In genomic region chr9:81588148-81588874, GRCh38 we compare ENCODE assay signal across 10 cellular contexts.
DNase-seq lines count a peak whose midpoint lies in the region; ATAC-seq, FAIRE-seq and TF ChIP-seq lines count a peak whose summit lies in the region.
"Had no signal": no experiment of that assay in that cellular context is flagged by ENCODE, and none has a peak within 500 bp of the region (broad histone marks: within the 10 kb centered on the region; RNA-seq: fewer than 3 reads in every experiment).

No MANE protein-coding gene starts in this region.

- H3K36me3 Mint-ChIP-seq in naive thymus-derived CD4-positive, alpha-beta T cell = no peaks in the 10 kb centered on the region

- H3K27me3 Mint-ChIP-seq in naive thymus-derived CD4-positive, alpha-beta T cell = peaks cover 0 to 5% (median 0%) of the 10 kb centered on the region in 5 donors

- no peak overlapping the region for H2BK15ac ChIP-seq in IMR-90 (ENCODE audit: low read depth, low read length)

- H3K18ac ChIP-seq in IMR-90 (ENCODE audit: low read depth, low read length) = peak overlapping the region; percentile 34

- CTCF ChIA-PET in IMR-90 (lab: Yijun Ruan, JAX) = interaction anchor here (0.7 kb wide), 1 partner anchor 866 kb away, joined by 4 read pairs; no protein-coding TSS in a partner anchor
- CTCF ChIA-PET in naive thymus-derived CD4-positive, alpha-beta T cell (lab: Charles Lee) = no interaction called here

- H3K4me2 ChIP-seq in IMR-90 (ENCODE audit: low read depth, low read length) = peak overlapping the region; percentile 13; the same call in 1 of the 2 replicates

- WGBS in IMR-90 (ENCODE audit: extremely low coverage in 2 of 2, insufficient read length in 1 of 2), 2 experiments = 74% methylated on average over 7 of the region's 15 CpGs; no CpG with 5 or more reads in 1 of the 2 experiments
- 43 to 57% (median 51%) methylated on average over 15 of the region's 15 CpGs for WGBS in adrenal gland, 4 donors
- WGBS in right cardiac atrium = 85% methylated on average over 15 of the region's 15 CpGs

- H3K4me3 ChIP-seq in IMR-90 (ENCODE audit: insufficient read depth, low read depth, low read length) (no peak overlapping the region), adrenal gland (no peak overlapping the region), right cardiac atrium (ENCODE audit: low read length) (no peak overlapping the region), skeletal muscle cell (ENCODE audit: low read depth, low read length) (no peak overlapping the region)
- H3K4me3 ChIP-seq in naive thymus-derived CD4-positive, alpha-beta T cell (ENCODE audit: low read length) = no peak overlapping the region

- TF ChIP-seq POLR2A in IMR-90 (IDR thresholded peaks at IDR 0.05; ENCODE audit: low read depth, low read length) (no peak), adrenal gland (IDR thresholded peaks at IDR 0.05) (peak in 1 of 2 donors; percentile 67), GM12892 (IDR thresholded peaks at IDR 0.05; ENCODE audit: low read depth, low read length) (no peak)

- no peaks in the 10 kb centered on the region for H4K20me1 ChIP-seq in IMR-90 (ENCODE audit: insufficient read depth, low read length)

- H3K4me1 Mint-ChIP-seq in naive thymus-derived CD4-positive, alpha-beta T cell = no peaks in the 10 kb centered on the region

- H3K9ac ChIP-seq in IMR-90 (ENCODE audit: low read depth, low read length) = no peak overlapping the region

- H2AK5ac ChIP-seq in IMR-90 (ENCODE audit: low read depth, low read length) = peak overlapping the region; percentile 31; the same call in 1 of the 2 replicates

- TF ChIP-seq CTCF in IMR-90 (conservative IDR thresholded peaks at IDR 0.05; ENCODE audit: low read depth, low read length) (no peak), adrenal gland (IDR thresholded peaks at IDR 0.05) (no peak)

- POLR2A ChIA-PET in IMR-90 (lab: Charles Lee; ENCODE audit: unreplicated experiment) = no interaction called here
- POLR2A ChIA-PET in naive thymus-derived CD4-positive, alpha-beta T cell (lab: Charles Lee) = no interaction called here

- peak overlapping the region; percentile 25; the same call in 1 of the 2 replicates for H4K91ac ChIP-seq in IMR-90 (ENCODE audit: insufficient read depth, low read depth, low read length)

- in situ Hi-C loops in IMR-90 (cut with MboI; ENCODE audit: low sequenced_read_pairs) = no loop called here

- intact Hi-C loops in IMR-90 (cut with micrococcal nuclease) = no loop called here
- intact Hi-C loops in adrenal gland (cut with DNase I) = no loop called here
- intact Hi-C loops in right cardiac atrium (cut with DNase I) = no loop called here
- intact Hi-C loops in naive thymus-derived CD4-positive, alpha-beta T cell (cut with micrococcal nuclease) = no loop called here

- H3K27ac ChIP-seq in IMR-90 (ENCODE audit: insufficient read depth, low read length) (peak overlapping the region; percentile 46; the same call in 1 of the 2 replicates), adrenal gland (peak overlapping the region; percentile 66 to 86 (median 79)), right cardiac atrium (ENCODE audit: low read length) (no peak overlapping the region)
- H3K27ac ChIP-seq in naive thymus-derived CD4-positive, alpha-beta T cell (ENCODE audit: low read depth, low read length) = no peak overlapping the region

- no peak overlapping the region for H3K4me3 Mint-ChIP-seq in naive thymus-derived CD4-positive, alpha-beta T cell
- H3K4me3 Mint-ChIP-seq: activated CD8-positive, alpha-beta T cell treated with anti-CD3 and anti-CD28 coated beads, Interleukin-2, amount 10 ng/mL, durations not matched to agents 7 days and 5 days had no signal

- H3K27me3 ChIP-seq in IMR-90 (ENCODE audit: control insufficient read depth, insufficient read depth, low read length) = no peaks in the 10 kb centered on the region
- H3K27me3 ChIP-seq in adrenal gland = no peaks in the 10 kb centered on the region
- no peaks in the 10 kb centered on the region for H3K27me3 ChIP-seq in right cardiac atrium (ENCODE audit: control insufficient read depth, insufficient read depth)
- no peaks in the 10 kb centered on the region for H3K27me3 ChIP-seq in naive thymus-derived CD4-positive, alpha-beta T cell (ENCODE audit: control insufficient read depth in 2 of 2, insufficient read depth in 2 of 2, low read length in 2 of 2)

- H2BK5ac ChIP-seq in IMR-90 (ENCODE audit: low read depth, low read length, poor library complexity, severe bottlenecking) = no peak overlapping the region

- 0 out of 4 replicates have a peak overlapping the region, but pooled peaks of 1 of the 2 experiments have one; percentile 16 for H4K8ac ChIP-seq in IMR-90 (ENCODE audit: low read depth in 2 of 2, low read length in 2 of 2)

- H3K36me3 ChIP-seq in IMR-90 (ENCODE audit: control insufficient read depth, insufficient read depth, low read length) = peaks cover 61% of the 10 kb centered on the region
- peaks cover 0 to 13% of the 10 kb centered on the region in 2 donors for H3K36me3 ChIP-seq in adrenal gland (replicated peaks in 1 of 2)
- H3K36me3 ChIP-seq in naive thymus-derived CD4-positive, alpha-beta T cell (ENCODE audit: control insufficient read depth in 2 of 3, insufficient read depth in 3 of 3, low read length in 3 of 3) = no peaks in the 10 kb centered on the region

- no peak overlapping the region for H3K27ac Mint-ChIP-seq in naive thymus-derived CD4-positive, alpha-beta T cell
- H3K27ac Mint-ChIP-seq: activated CD8-positive, alpha-beta T cell treated with anti-CD3 and anti-CD28 coated beads, Interleukin-2, amount 10 ng/mL, durations not matched to agents 7 days and 5 days had no signal

- H4K5ac ChIP-seq in IMR-90 (ENCODE audit: low read depth, low read length) = peak overlapping the region; percentile 80

- DNase-seq in IMR-90 (peak; percentile 74), adrenal gland (peak; percentile 64 to 88 (median 82)), right cardiac atrium (peak in 2 of 3 donors; percentile 44 to 60), skeletal muscle cell (ENCODE audit: low read depth) (peak; percentile 65), T-helper 2 cell (no peak), GM12892 (ENCODE audit: insufficient read length) (no peak)
- no peak for DNase-seq in naive thymus-derived CD4-positive, alpha-beta T cell
- DNase-seq: activated CD8-positive, alpha-beta T cell treated with anti-CD3 and anti-CD28 coated beads, Interleukin-2, amount 10 ng/mL, durations not matched to agents 7 days and 5 days; NCI-H2171 treated with DMSO at 0.1 percent for 48 hours had no signal

- BruUV-seq in IMR-90 (replicated peaks; lab: Mats Ljungman, UMichigan) = no TSS peak

- no peak overlapping the region for H3K23ac ChIP-seq in IMR-90 (ENCODE audit: low read depth, low read length)

- peak overlapping the region; percentile 16; the same call in 1 of the 2 replicates for H2BK20ac ChIP-seq in IMR-90 (ENCODE audit: low read depth, low read length)

- peaks cover 11% of the 10 kb centered on the region for H3K9me1 ChIP-seq in IMR-90 (ENCODE audit: insufficient read depth, low read length)

- H3K79me1 ChIP-seq in IMR-90 (ENCODE audit: low read depth in 1 of 2, low read length in 2 of 2) = 0 out of 4 replicates have a peak, but pooled peaks cover 0 to 2% of the 10 kb centered on the region in 2 experiments

- H3K9me3 ChIP-seq in IMR-90 (ENCODE audit: control insufficient read depth, insufficient read depth, low read length) (no peaks in the 10 kb centered on the region), adrenal gland (replicated peaks in 1 of 3) (no peaks in the 10 kb centered on the region), right cardiac atrium (ENCODE audit: control insufficient read depth, low read length) (no peaks in the 10 kb centered on the region)
- H3K9me3 ChIP-seq in naive thymus-derived CD4-positive, alpha-beta T cell (ENCODE audit: control insufficient read depth in 2 of 3, low read length in 3 of 3) = no peaks in the 10 kb centered on the region

- H2AFZ ChIP-seq in IMR-90 (replicated peaks; ENCODE audit: low read length, poor library complexity) = no peak overlapping the region

- peaks cover 11% of the 10 kb centered on the region for H3K4me1 ChIP-seq in IMR-90 (ENCODE audit: control insufficient read depth, insufficient read depth, low read length)
- H3K4me1 ChIP-seq in adrenal gland (replicated peaks in 1 of 2) = peaks cover 18 to 22% of the 10 kb centered on the region in 2 donors
- H3K4me1 ChIP-seq in right cardiac atrium (ENCODE audit: control insufficient read depth, insufficient read depth, low read length) = no peaks in the 10 kb centered on the region
- no peaks in the 10 kb centered on the region for H3K4me1 ChIP-seq in naive thymus-derived CD4-positive, alpha-beta T cell (ENCODE audit: control insufficient read depth in 2 of 2, insufficient read depth in 2 of 2, low read length in 2 of 2)

- ATAC-seq in IMR-90 (ENCODE audit: low read depth) (peak; percentile 92), right cardiac atrium (peak; percentile 81 to 95), HG03108 (IDR thresholded peaks at IDR 0.05; ENCODE audit: unreplicated experiment) (no peak)
- ATAC-seq in naive thymus-derived CD4-positive, alpha-beta T cell = no peak
- ATAC-seq: activated CD8-positive, alpha-beta T cell treated with anti-CD3 and anti-CD28 coated beads, Interleukin-2, amount 10 ng/mL, durations not matched to agents 7 days and 5 days had no signal

- H3K9me3 Mint-ChIP-seq in naive thymus-derived CD4-positive, alpha-beta T cell = peaks cover 0 to 3% (median 0%) of the 10 kb centered on the region in 11 donors

- dilution Hi-C loops in IMR-90 (cut with HindIII; ENCODE audit: low sequenced_read_pairs, unreplicated experiment) = no loop called here

- TF ChIP-seq RAD21 in IMR-90 (IDR thresholded peaks at IDR 0.05; ENCODE audit: low read length) = no peak

- H2BK120ac ChIP-seq in IMR-90 (ENCODE audit: low read depth, low read length) = no peak overlapping the region; the same call in 1 of the 2 replicates

- H3K56ac ChIP-seq in IMR-90 (ENCODE audit: extremely low read depth, insufficient read depth, low read length) = no peak overlapping the region

- H3K4ac ChIP-seq in IMR-90 (ENCODE audit: low read depth, low read length) = peak overlapping the region; percentile 44

- no peak overlapping the region for H2AK9ac ChIP-seq in IMR-90 (replicated peaks; ENCODE audit: low read depth, low read length, poor library complexity)

- 0 out of 2 replicates have a peak overlapping the region, but pooled peaks have one; percentile 11 for H3K14ac ChIP-seq in IMR-90 (replicated peaks; ENCODE audit: low read depth, low read length)

- no peak for FAIRE-seq in GM12892 (lab: Jason Lieb, UNC)

TF ChIP-seq in IMR-90, 13 proteins besides CTCF, POLR2A, EP300 and RAD21:
- no peak for TF ChIP-seq RFX5 (IDR thresholded peaks at IDR 0.05; ENCODE audit: low read depth, low read length)
- peak; percentile 69 for TF ChIP-seq CEBPB (IDR thresholded peaks at IDR 0.05; ENCODE audit: low read depth, low read length)

Comparison
In these comparisons a context has a peak if more than half of its experiments do, and no peak if none do; other contexts are left out.
1. ATAC-seq: peak in IMR-90 (single experiment) and right cardiac atrium (2 of 2); none in HG03108 (single experiment) and naive thymus-derived CD4-positive, alpha-beta T cell (single experiment).
2. DNase-seq: peak in IMR-90 (single experiment), adrenal gland (7 of 7), right cardiac atrium (2 of 3) and skeletal muscle cell (single experiment); none in T-helper 2 cell (0 of 5), GM12892 (single experiment) and naive thymus-derived CD4-positive, alpha-beta T cell (0 of 9).
3. H3K27ac ChIP-seq: peak in IMR-90 (single experiment) and adrenal gland (5 of 5); none in right cardiac atrium (single experiment) and naive thymus-derived CD4-positive, alpha-beta T cell (single experiment).